In the genomic region with DNA sequence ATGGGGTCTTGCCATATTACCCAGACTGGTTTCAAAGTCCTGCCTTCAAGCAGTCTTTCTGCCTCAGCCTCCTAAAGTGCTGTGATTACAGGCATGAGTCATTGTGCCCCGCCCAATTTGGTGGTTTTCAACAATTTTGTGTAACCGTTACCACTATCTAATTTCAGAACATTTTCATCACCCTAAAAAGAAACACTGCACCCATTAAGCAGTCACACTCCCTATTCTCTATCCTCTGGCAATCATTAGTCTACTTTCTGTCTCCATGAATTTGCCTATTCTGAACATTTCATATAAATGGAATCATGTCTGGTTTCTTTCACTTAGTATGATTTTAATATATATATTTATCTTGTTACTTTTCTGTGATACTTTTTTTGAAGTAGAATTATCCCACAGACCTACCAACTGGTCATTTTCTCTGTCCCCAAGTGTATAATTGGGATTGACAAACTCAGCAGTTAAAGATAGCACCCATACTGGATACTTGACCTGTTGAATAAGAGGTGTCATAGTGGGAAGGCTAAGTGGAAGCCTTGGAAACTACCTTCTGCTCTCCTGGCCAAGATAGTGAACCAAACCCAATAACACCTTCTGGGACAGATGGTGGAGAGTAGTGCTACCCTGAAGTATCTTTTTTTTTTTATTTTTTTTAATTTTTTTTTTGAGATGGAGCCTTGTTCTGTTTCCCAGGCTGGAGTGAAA, we compare ENCODE assay signal across 8 cellular contexts.
DNase-seq lines count a peak whose midpoint lies in the region; ATAC-seq and TF ChIP-seq lines count a peak whose summit lies in the region.

No MANE protein-coding gene starts in this region.

- no peak overlapping the region for H3K27ac Mint-ChIP-seq in stimulated activated memory B cell treated with anti-CD40 and anti-IgM and Interleukin-4, amounts not matched to agents 10 μg/mL and 1 μg/mL and 100 μg/mL, for 72 hours

- H3K27me3 Mint-ChIP-seq in stimulated activated memory B cell treated with anti-CD40 and anti-IgM and Interleukin-4, amounts not matched to agents 10 μg/mL and 1 μg/mL and 100 μg/mL, for 72 hours: no peaks in the 10 kb centered on the region

- H3K36me3 Mint-ChIP-seq in stimulated activated memory B cell treated with anti-CD40 and anti-IgM and Interleukin-4, amounts not matched to agents 10 μg/mL and 1 μg/mL and 100 μg/mL, for 72 hours: peaks cover 8% of the 10 kb centered on the region

- DNase-seq in NCI-H2171 treated with DMSO at 0.1 percent for 48 hours (lab: John Stamatoyannopoulos, UW) (peak; percentile 59), activated T-cell treated with anti-CD3 and anti-CD28 coated beads for 4 hours (peak; percentile 67), left ventricle myocardium superior (no peak), GM20000 (ENCODE audit: low spot score) (no peak)
- DNase-seq in stimulated activated CD8-positive, alpha-beta memory T cell treated with anti-CD3 and anti-CD28 coated beads, Interleukin-7, amount 100 ng/mL, for 24 hours (ENCODE audit: low read depth): peak; percentile 61

- no peak for TF ChIP-seq CTCF in GM20000 (IDR thresholded peaks at IDR 0.05; ENCODE audit: extremely low read depth, missing control alignments)

- H3K4me1 Mint-ChIP-seq in stimulated activated memory B cell treated with anti-CD40 and anti-IgM and Interleukin-4, amounts not matched to agents 10 μg/mL and 1 μg/mL and 100 μg/mL, for 72 hours: peaks cover 34% of the 10 kb centered on the region

- H3K9me3 Mint-ChIP-seq in stimulated activated memory B cell treated with anti-CD40 and anti-IgM and Interleukin-4, amounts not matched to agents 10 μg/mL and 1 μg/mL and 100 μg/mL, for 72 hours: no peaks in the 10 kb centered on the region

- peak; percentile 73 for ATAC-seq in GM21528 (IDR thresholded peaks at IDR 0.05; ENCODE audit: low FRiP score, unreplicated experiment)
- ATAC-seq in left ventricle myocardium superior: peak; percentile 56
- ATAC-seq in GM18519 (IDR thresholded peaks at IDR 0.05; ENCODE audit: low FRiP score, unreplicated experiment): no peak
- no peak for ATAC-seq in stimulated activated memory B cell treated with anti-CD40 and anti-IgM and Interleukin-4, amounts not matched to agents 10 μg/mL and 1 μg/mL and 100 μg/mL, for 72 hours

- no peak overlapping the region for H3K4me3 Mint-ChIP-seq in stimulated activated memory B cell treated with anti-CD40 and anti-IgM and Interleukin-4, amounts not matched to agents 10 μg/mL and 1 μg/mL and 100 μg/mL, for 72 hours

- intact Hi-C loops in left ventricle myocardium superior (cut with micrococcal nuclease): no loop called here

Comparison
In these comparisons a context has a peak if more than half of its experiments do, and no peak if none do; other contexts are left out.
1. ATAC-seq: peak in GM21528 (single experiment) and left ventricle myocardium superior (single experiment); none in GM18519 (single experiment) and stimulated activated memory B cell treated with anti-CD40 and anti-IgM and Interleukin-4, amounts not matched to agents 10 μg/mL and 1 μg/mL and 100 μg/mL, for 72 hours (single experiment).
2. DNase-seq: peak in NCI-H2171 treated with DMSO at 0.1 percent for 48 hours (single experiment), activated T-cell treated with anti-CD3 and anti-CD28 coated beads for 4 hours (single experiment) and stimulated activated CD8-positive, alpha-beta memory T cell treated with anti-CD3 and anti-CD28 coated beads, Interleukin-7, amount 100 ng/mL, for 24 hours (single experiment); none in left ventricle myocardium superior (single experiment) and GM20000 (single experiment).